ENCODE assay signal across 2 cellular contexts in genomic region chr19:34757441-34757840, GRCh38.
A peak's percentile ranks its signal among the peaks of the same experiment; 100 is the strongest.
TF ChIP-seq lines count a peak whose summit lies in the region.

No MANE protein-coding gene starts in this region.

TF ChIP-seq in liver, 16 proteins besides CTCF, POLR2A, EP300 and RAD21 (continued from another document):
- TF ChIP-seq, protein P1, sequence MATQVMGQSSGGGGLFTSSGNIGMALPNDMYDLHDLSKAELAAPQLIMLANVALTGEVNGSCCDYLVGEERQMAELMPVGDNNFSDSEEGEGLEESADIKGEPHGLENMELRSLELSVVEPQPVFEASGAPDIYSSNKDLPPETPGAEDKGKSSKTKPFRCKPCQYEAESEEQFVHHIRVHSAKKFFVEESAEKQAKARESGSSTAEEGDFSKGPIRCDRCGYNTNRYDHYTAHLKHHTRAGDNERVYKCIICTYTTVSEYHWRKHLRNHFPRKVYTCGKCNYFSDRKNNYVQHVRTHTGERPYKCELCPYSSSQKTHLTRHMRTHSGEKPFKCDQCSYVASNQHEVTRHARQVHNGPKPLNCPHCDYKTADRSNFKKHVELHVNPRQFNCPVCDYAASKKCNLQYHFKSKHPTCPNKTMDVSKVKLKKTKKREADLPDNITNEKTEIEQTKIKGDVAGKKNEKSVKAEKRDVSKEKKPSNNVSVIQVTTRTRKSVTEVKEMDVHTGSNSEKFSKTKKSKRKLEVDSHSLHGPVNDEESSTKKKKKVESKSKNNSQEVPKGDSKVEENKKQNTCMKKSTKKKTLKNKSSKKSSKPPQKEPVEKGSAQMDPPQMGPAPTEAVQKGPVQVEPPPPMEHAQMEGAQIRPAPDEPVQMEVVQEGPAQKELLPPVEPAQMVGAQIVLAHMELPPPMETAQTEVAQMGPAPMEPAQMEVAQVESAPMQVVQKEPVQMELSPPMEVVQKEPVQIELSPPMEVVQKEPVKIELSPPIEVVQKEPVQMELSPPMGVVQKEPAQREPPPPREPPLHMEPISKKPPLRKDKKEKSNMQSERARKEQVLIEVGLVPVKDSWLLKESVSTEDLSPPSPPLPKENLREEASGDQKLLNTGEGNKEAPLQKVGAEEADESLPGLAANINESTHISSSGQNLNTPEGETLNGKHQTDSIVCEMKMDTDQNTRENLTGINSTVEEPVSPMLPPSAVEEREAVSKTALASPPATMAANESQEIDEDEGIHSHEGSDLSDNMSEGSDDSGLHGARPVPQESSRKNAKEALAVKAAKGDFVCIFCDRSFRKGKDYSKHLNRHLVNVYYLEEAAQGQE (IDR thresholded peaks at IDR 0.05) = no peak
- TF ChIP-seq SP1 (IDR thresholded peaks at IDR 0.05) = no peak
- TF ChIP-seq HNF4A (conservative IDR thresholded peaks at IDR 0.05) = no peak
- no peak for TF ChIP-seq TAF1 (conservative IDR thresholded peaks at IDR 0.05)

TF ChIP-seq in HEK293, 187 proteins besides CTCF, POLR2A, EP300 and RAD21 (continued from another document):
- TF ChIP-seq ZBTB21 (tag by site-specific recombination; IDR thresholded peaks at IDR 0.05) (peak; percentile 86), ZNF768 (tag by site-specific recombination; IDR thresholded peaks at IDR 0.05) (no peak), ZXDB (tag by site-specific recombination; IDR thresholded peaks at IDR 0.05) (no peak)
